9 cellular contexts compared by ENCODE assay signal in genomic region chr17:65530985-65531507, GRCh38. TPM values are rescaled to one million over a fixed set of nuclear protein-coding genes. Genes with fewer than 3 reads are reported as not detected.
A peak's percentile ranks its signal among the peaks of the same experiment; 100 is the strongest.
DNase-seq lines count a peak whose midpoint lies in the region; ATAC-seq, FAIRE-seq and TF ChIP-seq lines count a peak whose summit lies in the region.
"Had no signal": no experiment of that assay in that cellular context is flagged by ENCODE, and none has a peak within 500 bp of the region (broad histone marks: within the 10 kb centered on the region; RNA-seq: fewer than 3 reads in every experiment).

No MANE protein-coding gene starts in this region.

- H3K4me1 ChIP-seq in left lung: peaks cover 14 to 45% of the 10 kb centered on the region in 2 donors
- peaks cover 24% of the 10 kb centered on the region for H3K4me1 ChIP-seq in suprapubic skin
- peaks cover 7 to 12% of the 10 kb centered on the region in 2 donors for H3K4me1 ChIP-seq in small intestine (ENCODE audit: control insufficient read depth in 2 of 2, insufficient read depth in 1 of 2, low read depth in 1 of 2, low read length in 1 of 2)

- TF ChIP-seq POLR2A in suprapubic skin (IDR thresholded peaks at IDR 0.05): no peak

- intact Hi-C loops in left lung (cut with DNase I): no loop called here

- peak overlapping the region; percentile 69 for H3K27ac ChIP-seq in cingulate gyrus (ENCODE audit: low read depth, low read length)
- H3K27ac ChIP-seq in left lung: peak overlapping the region; percentile 50 to 72
- H3K27ac ChIP-seq in suprapubic skin: peak overlapping the region; percentile 34
- H3K27ac ChIP-seq in small intestine (ENCODE audit: low read depth in 1 of 2, low read length in 1 of 2): peak overlapping the region in 1 of 2 donors; percentile 56

- TF ChIP-seq CTCF in HFF-Myc (IDR thresholded peaks at IDR 0.05; ENCODE audit: low read depth, low read length, missing control alignments) (no peak), left lung (IDR thresholded peaks at IDR 0.05) (no peak), suprapubic skin (IDR thresholded peaks at IDR 0.05) (no peak)

- DNase-seq in HFF-Myc (ENCODE audit: extremely low read depth, low read depth) (peak; percentile 26), left lung (no peak), suprapubic skin (ENCODE audit: low spot score in 2 of 2) (no peak), SKM-1 treated with dmso at 0.1 percent for 144 hours (lab: John Stamatoyannopoulos, UW; ENCODE audit: unreplicated experiment) (no peak), NCI-H345 treated with DMSO at 0.1 percent for 48 hours (lab: John Stamatoyannopoulos, UW; ENCODE audit: unreplicated experiment) (no peak), small intestine (no peak)
- DNase-seq: stimulated activated CD4-positive, alpha-beta T cell treated with anti-CD3 and anti-CD28 coated beads, Interleukin-12 subunit alpha, Interleukin-12 subunit beta, amount 100 ng/mL, for 4 hours had no signal

- H3K4me3 ChIP-seq in HFF-Myc (replicated peaks; ENCODE audit: low read depth, low read length) (no peak overlapping the region), left lung (no peak overlapping the region), suprapubic skin (no peak overlapping the region), small intestine (ENCODE audit: low read depth in 1 of 2, low read length in 2 of 2) (no peak overlapping the region)

- H3K27me3 ChIP-seq in left lung: no peaks in the 10 kb centered on the region
- H3K27me3 ChIP-seq in suprapubic skin: no peaks in the 10 kb centered on the region
- no peaks in the 10 kb centered on the region for H3K27me3 ChIP-seq in small intestine (ENCODE audit: control insufficient read depth in 2 of 2, insufficient read depth in 2 of 2, low read length in 2 of 2)

- no peak for TF ChIP-seq EP300 in suprapubic skin (IDR thresholded peaks at IDR 0.05)

- peak; percentile 39 for ATAC-seq in left lung

- 44% methylated on average over 6 of the region's 6 CpGs for WGBS in suprapubic skin
- 35 to 41% (median 40%) methylated on average over 6 of the region's 6 CpGs for WGBS in small intestine, 3 donors

- H3K36me3 ChIP-seq in left lung (peaks cover 0 to 41% of the 10 kb centered on the region in 2 donors), suprapubic skin (peaks cover 71% of the 10 kb centered on the region), small intestine (ENCODE audit: control insufficient read depth in 2 of 2, insufficient read depth in 2 of 2, low read length in 2 of 2) (peaks cover 0 to 3% of the 10 kb centered on the region in 2 donors)

- no peak for FAIRE-seq in small intestine (lab: Jason Lieb, UNC)
- FAIRE-seq: GM12892 had no signal

- H3K9me3 ChIP-seq in left lung (no peaks in the 10 kb centered on the region), suprapubic skin (no peaks in the 10 kb centered on the region), small intestine (ENCODE audit: control insufficient read depth, low read depth) (no peaks in the 10 kb centered on the region)

RNA-seq across cellular contexts. Expression of gene AXIN2, which starts 30.4 kb away (rescaled TPM):
- total RNA-seq in left lung (10 to 100 TPM; 25.0 to 41.6 TPM), suprapubic skin (10 to 100 TPM in 3 of 4 donors, 1 to 10 TPM in 1; 9.8 to 36.9 (median 19.8) TPM)
- polyA plus RNA-seq in small intestine: 1 to 10 TPM in 2 of 3 donors, under 1 TPM in 1; 0.89 to 9.9 (median 2.2) TPM
